ENCODE assay signal across 8 cellular contexts in genomic region chr4:40621592-40622512, GRCh38. TPM values are rescaled to one million over a fixed set of nuclear protein-coding genes. Genes with fewer than 3 reads are reported as not detected.
DNase-seq lines count a peak whose midpoint lies in the region; ATAC-seq, FAIRE-seq and TF ChIP-seq lines count a peak whose summit lies in the region.

No MANE protein-coding gene starts in this region.

- H3K4me3 ChIP-seq in iPS-20b (ENCODE audit: low read length), result no peak overlapping the region

- DNase-seq in A172 (ENCODE audit: low spot score), result peak; percentile 84
- DNase-seq in GM12891 (ENCODE audit: insufficient read length, low spot score), result no peak
- peak; percentile 99 for DNase-seq in MV-4-11 (lab: John Stamatoyannopoulos, UW)
- DNase-seq in activated CD4-positive, alpha-beta memory T cell treated with anti-CD3 and anti-CD28 coated beads, Interleukin-2, amount 10 ng/mL, durations not matched to agents 7 days and 5 days, result peak; percentile 43
- no peak for DNase-seq in GM19238 (ENCODE audit: insufficient read length, low spot score)

- TF ChIP-seq POLR2A in GM12891 (IDR thresholded peaks at IDR 0.05; ENCODE audit: low read depth, low read length), result no peak; the same call in 1 of the 2 replicates

- peaks cover 4% of the 10 kb centered on the region for H3K9me3 Mint-ChIP-seq in activated CD4-positive, alpha-beta memory T cell treated with anti-CD3 and anti-CD28 coated beads, Interleukin-2, amount 10 ng/mL, durations not matched to agents 7 days and 5 days
- H3K9me3 Mint-ChIP-seq in stimulated activated naive CD8-positive, alpha-beta T cell treated with anti-CD3 and anti-CD28 coated beads, Interleukin-15, Interleukin-2, amounts not matched to agents 100 ng/mL and 50 ng/mL, for 24 hours, result no peaks in the 10 kb centered on the region

- H3K4me1 Mint-ChIP-seq in activated CD4-positive, alpha-beta memory T cell treated with anti-CD3 and anti-CD28 coated beads, Interleukin-2, amount 10 ng/mL, durations not matched to agents 7 days and 5 days, result peaks cover 45% of the 10 kb centered on the region
- H3K4me1 Mint-ChIP-seq in stimulated activated naive CD8-positive, alpha-beta T cell treated with anti-CD3 and anti-CD28 coated beads, Interleukin-15, Interleukin-2, amounts not matched to agents 100 ng/mL and 50 ng/mL, for 24 hours (ENCODE audit: low read depth), result peaks cover 32% of the 10 kb centered on the region

- peaks cover 28% of the 10 kb centered on the region for H3K4me1 ChIP-seq in iPS-20b (ENCODE audit: insufficient read depth, low read length)

- POLR2A ChIA-PET in activated CD4-positive, alpha-beta memory T cell treated with anti-CD3 and anti-CD28 coated beads, Interleukin-2, amount 10 ng/mL, durations not matched to agents 7 days and 5 days (lab: Charles Lee), result interaction anchor here (0.8 to 1.6 kb wide), 2 partner anchors 51 to 57 kb away, joined by 3 to 10 read pairs; no protein-coding TSS in a partner anchor

- no peaks in the 10 kb centered on the region for H3K27me3 ChIP-seq in iPS-20b (ENCODE audit: insufficient read depth, low read length)

- CTCF ChIA-PET in activated CD4-positive, alpha-beta memory T cell treated with anti-CD3 and anti-CD28 coated beads, Interleukin-2, amount 10 ng/mL, durations not matched to agents 7 days and 5 days (lab: Charles Lee), result interaction anchor here (0.6 to 2.1 kb wide), 2 partner anchors 8 to 97 kb away, joined by 3 to 6 read pairs; no protein-coding TSS in a partner anchor

- H3K27ac Mint-ChIP-seq in activated CD4-positive, alpha-beta memory T cell treated with anti-CD3 and anti-CD28 coated beads, Interleukin-2, amount 10 ng/mL, durations not matched to agents 7 days and 5 days, result peak overlapping the region; percentile 44
- H3K27ac Mint-ChIP-seq in stimulated activated naive CD8-positive, alpha-beta T cell treated with anti-CD3 and anti-CD28 coated beads, Interleukin-15, Interleukin-2, amounts not matched to agents 100 ng/mL and 50 ng/mL, for 24 hours, result peak overlapping the region; percentile 14

- peaks cover 7% of the 10 kb centered on the region for H3K36me3 Mint-ChIP-seq in activated CD4-positive, alpha-beta memory T cell treated with anti-CD3 and anti-CD28 coated beads, Interleukin-2, amount 10 ng/mL, durations not matched to agents 7 days and 5 days (ENCODE audit: low read depth)
- no peaks in the 10 kb centered on the region for H3K36me3 Mint-ChIP-seq in stimulated activated naive CD8-positive, alpha-beta T cell treated with anti-CD3 and anti-CD28 coated beads, Interleukin-15, Interleukin-2, amounts not matched to agents 100 ng/mL and 50 ng/mL, for 24 hours (ENCODE audit: low read depth)

- H3K9me3 ChIP-seq in iPS-20b (ENCODE audit: insufficient read depth, low read depth, low read length), result no peaks in the 10 kb centered on the region

- H3K27ac ChIP-seq in iPS-20b (ENCODE audit: low read length), result no peak overlapping the region

- ATAC-seq in HG02759 (IDR thresholded peaks at IDR 0.05; ENCODE audit: unreplicated experiment), result peak; percentile 73

- peak overlapping the region; percentile 60; the same call in 1 of the 2 replicates for H3K9ac ChIP-seq in iPS-20b (ENCODE audit: low read depth, low read length)

- H3K36me3 ChIP-seq in iPS-20b (ENCODE audit: insufficient read depth, low read depth, low read length), result peaks cover 4% of the 10 kb centered on the region; the same call in 1 of the 2 replicates

- FAIRE-seq in GM12891 (lab: Jason Lieb, UNC), result peak; percentile 93

- H3K4me3 Mint-ChIP-seq in activated CD4-positive, alpha-beta memory T cell treated with anti-CD3 and anti-CD28 coated beads, Interleukin-2, amount 10 ng/mL, durations not matched to agents 7 days and 5 days, result no peak overlapping the region
- no peak overlapping the region for H3K4me3 Mint-ChIP-seq in stimulated activated naive CD8-positive, alpha-beta T cell treated with anti-CD3 and anti-CD28 coated beads, Interleukin-15, Interleukin-2, amounts not matched to agents 100 ng/mL and 50 ng/mL, for 24 hours

- peaks cover 21% of the 10 kb centered on the region for H3K27me3 Mint-ChIP-seq in activated CD4-positive, alpha-beta memory T cell treated with anti-CD3 and anti-CD28 coated beads, Interleukin-2, amount 10 ng/mL, durations not matched to agents 7 days and 5 days
- H3K27me3 Mint-ChIP-seq in stimulated activated naive CD8-positive, alpha-beta T cell treated with anti-CD3 and anti-CD28 coated beads, Interleukin-15, Interleukin-2, amounts not matched to agents 100 ng/mL and 50 ng/mL, for 24 hours, result peaks cover 14% of the 10 kb centered on the region

TF ChIP-seq in GM12891, 5 proteins besides CTCF, POLR2A, EP300 and RAD21:
- TF ChIP-seq POU2F2 (IDR thresholded peaks at IDR 0.05; ENCODE audit: low read depth, low read length), result peak; percentile 33; the same call in 1 of the 2 replicates
- no peak for TF ChIP-seq POLR2AphosphoS5 (IDR thresholded peaks at IDR 0.05; ENCODE audit: low read depth, low read length)
- TF ChIP-seq TAF1 (IDR thresholded peaks at IDR 0.05; ENCODE audit: low read depth, low read length), result no peak
- peak; percentile 100 for TF ChIP-seq SPI1 (IDR thresholded peaks at IDR 0.05; ENCODE audit: low read depth, low read length)

RNA-seq across cellular contexts. Expression of gene RBM47, which starts 7.8 kb away (rescaled TPM):
- total RNA-seq in A172 (2014; rRNA removed; shearing (Covaris generic)), result 2.8 and 4.9 TPM in 2 replicates
- 10.9 TPM for polyA plus RNA-seq in GM12891 (2012; ENCODE audit: low read depth, missing spikeins)
- total RNA-seq in activated CD4-positive, alpha-beta memory T cell treated with anti-CD3 and anti-CD28 coated beads, Interleukin-2, amount 10 ng/mL, durations not matched to agents 7 days and 5 days, result 1 to 10 TPM; 2.1 to 2.2 TPM

Comparison
In these comparisons a context has a peak if more than half of its experiments do, and no peak if none do; other contexts are left out.
1. DNase-seq: peak in A172 (single experiment), MV-4-11 (single experiment) and activated CD4-positive, alpha-beta memory T cell treated with anti-CD3 and anti-CD28 coated beads, Interleukin-2, amount 10 ng/mL, durations not matched to agents 7 days and 5 days (single experiment); none in GM12891 (single experiment) and GM19238 (single experiment).